ENCODE assay signal across 23 cellular contexts in the genomic region with DNA sequence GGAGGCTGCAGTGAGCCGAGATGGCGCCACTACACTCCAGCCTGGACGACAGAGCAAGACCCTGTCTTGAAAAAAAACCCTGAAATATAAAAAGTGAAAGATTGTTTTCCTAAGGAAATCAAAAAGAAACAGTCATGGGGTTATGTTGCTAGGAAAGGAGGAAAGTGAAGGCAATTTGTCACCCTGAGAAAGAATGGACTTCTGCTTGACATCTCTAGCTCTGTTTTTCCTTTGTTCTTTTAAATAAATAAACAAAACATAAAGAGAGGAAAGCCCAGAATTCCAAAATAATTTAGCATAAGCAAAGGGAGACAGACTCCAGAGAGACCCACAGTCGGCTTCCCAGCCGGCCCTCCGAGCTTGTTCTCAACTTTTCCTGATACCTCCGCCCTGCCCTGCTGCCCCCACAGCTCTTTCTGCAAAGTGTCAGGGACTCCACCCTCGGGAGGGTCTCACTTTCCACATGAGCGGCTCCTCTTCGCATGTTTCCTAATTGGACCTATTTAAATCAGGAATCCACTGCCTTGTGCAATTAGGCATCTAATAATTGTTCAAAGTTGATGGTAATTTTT.
"Had no signal": no experiment of that assay in that cellular context is flagged by ENCODE, and none has a peak within 500 bp of the region (broad histone marks: within the 10 kb centered on the region; RNA-seq: fewer than 3 reads in every experiment).

No MANE protein-coding gene starts in this region.

- H3K4me2 ChIP-seq: hepatocyte had no signal

- H3K27me3 ChIP-seq: colonic mucosa, esophagus muscularis mucosa, heart left ventricle, hepatocyte, left lung had no signal

- H3K79me2 ChIP-seq: hepatocyte had no signal

- H3K4me3 ChIP-seq: colonic mucosa, esophagus muscularis mucosa, gastroesophageal sphincter, heart left ventricle, hepatocyte, left lung, lower lobe of right lung, mucosa of descending colon had no signal

- H3K27ac ChIP-seq: colonic mucosa, esophagus muscularis mucosa, foreskin keratinocyte, gastroesophageal sphincter, heart left ventricle, hepatocyte, left lung, lower lobe of right lung had no signal

- H3K4me3 Mint-ChIP-seq: dendritic cell treated with granulocyte-macrophage colony-stimulating factor and Interleukin-4, amounts not matched to agents 40 ng/mL and 50 ng/mL, for 4 days; effector memory CD8-positive, alpha-beta T cell; endodermal cell; immature natural killer cell; mesothelial cell of epicardium had no signal

- H3K27ac Mint-ChIP-seq: dendritic cell treated with granulocyte-macrophage colony-stimulating factor and Interleukin-4, amounts not matched to agents 40 ng/mL and 50 ng/mL, for 4 days; effector memory CD8-positive, alpha-beta T cell; endodermal cell; immature natural killer cell; mesothelial cell of epicardium had no signal

- DNase-seq: colonic mucosa; cortex of kidney; effector CD8-positive, alpha-beta T cell; effector memory CD8-positive, alpha-beta T cell; endodermal cell; foreskin keratinocyte; heart left ventricle; hypothalamus; immature natural killer cell; islet precursor cell; kidney; kidney glomerular epithelial cell; left colon; left lung; left ventricle myocardium superior; lower lobe of right lung; mesenchymal stem cell; mucosa of descending colon had no signal

- H3K36me3 Mint-ChIP-seq: immature natural killer cell, mesothelial cell of epicardium had no signal

- H3K4me1 ChIP-seq: colonic mucosa, esophagus muscularis mucosa, foreskin keratinocyte, gastroesophageal sphincter, left lung, lower lobe of right lung had no signal

- H3K4me1 Mint-ChIP-seq: endodermal cell, immature natural killer cell had no signal

- H3K9me3 Mint-ChIP-seq: dendritic cell treated with granulocyte-macrophage colony-stimulating factor and Interleukin-4, amounts not matched to agents 40 ng/mL and 50 ng/mL, for 4 days; effector memory CD8-positive, alpha-beta T cell; endodermal cell; immature natural killer cell had no signal

- H2AFZ ChIP-seq: hepatocyte had no signal

- H3K36me3 ChIP-seq: colonic mucosa, esophagus muscularis mucosa, gastroesophageal sphincter, heart left ventricle, left lung, lower lobe of right lung had no signal

- ATAC-seq: effector memory CD8-positive, alpha-beta T cell; foreskin keratinocyte; gastroesophageal sphincter; heart left ventricle; left colon; left lung; left ventricle myocardium superior; lower lobe of right lung; mucosa of descending colon had no signal

- H3K9me3 ChIP-seq: colonic mucosa, esophagus muscularis mucosa, gastroesophageal sphincter, heart left ventricle, left lung, lower lobe of right lung, mucosa of descending colon had no signal
